In genomic region chr7:65872776-65873581, GRCh38 we compare ENCODE assay signal across 8 cellular contexts. TPM values are rescaled to one million over a fixed set of nuclear protein-coding genes. Genes with fewer than 3 reads are reported as not detected.
DNase-seq lines count a peak whose midpoint lies in the region; ATAC-seq and TF ChIP-seq lines count a peak whose summit lies in the region.

VKORC1L1 (plus strand) TSS chr7:65873074; CDS start chr7:65873372, 298 bp downstream.

- H3K79me2 ChIP-seq in SU-DHL-6 (ENCODE audit: insufficient read depth, low read length) = peaks cover 42% of the 10 kb centered on the region

- peak within 1 kb of the TSS; percentile 91 for H3K4me3 ChIP-seq in GM12864 (ENCODE audit: low read depth, low read length)
- peak within 1 kb of the TSS; percentile 82 for H3K4me3 ChIP-seq in SU-DHL-6 (ENCODE audit: insufficient read depth, low read length, poor library complexity, severe bottlenecking)
- H3K4me3 ChIP-seq in testis = peak within 1 kb of the TSS; percentile 73 to 86

- 0 to 1% methylated on average over 3 to 49 of the region's 94 CpGs for WGBS in testis, 2 donors

- peak within 1 kb of the TSS; percentile 76 for H3K9ac ChIP-seq in SU-DHL-6 (ENCODE audit: low read length)

- DNase-seq in GM12864 (ENCODE audit: low read depth) (peak; percentile 67), NCI-H1105 (lab: John Stamatoyannopoulos, UW) (peak; percentile 84), head of caudate nucleus (peak; percentile 76 to 97 (median 94)), osteocyte (ENCODE audit: extremely low spot score, unreplicated experiment) (peak; percentile 99), testis (peak; percentile 94)
- DNase-seq in activated naive CD8-positive, alpha-beta T cell treated with anti-CD3 and anti-CD28 coated beads for 36 hours = peak; percentile 96

- peaks cover 3% of the 10 kb centered on the region for H3K36me3 Mint-ChIP-seq in activated naive CD8-positive, alpha-beta T cell treated with anti-CD3 and anti-CD28 coated beads for 36 hours
- no peaks in the 10 kb centered on the region for H3K36me3 Mint-ChIP-seq in osteocyte (ENCODE audit: unreplicated experiment)

- no peaks in the 10 kb centered on the region for H3K36me3 ChIP-seq in SU-DHL-6 (ENCODE audit: low read length)
- H3K36me3 ChIP-seq in testis (ENCODE audit: low read depth, missing control alignments) = no peaks in the 10 kb centered on the region

- H3K27ac Mint-ChIP-seq in activated naive CD8-positive, alpha-beta T cell treated with anti-CD3 and anti-CD28 coated beads for 36 hours = peak within 1 kb of the TSS; percentile 76
- peak within 1 kb of the TSS; percentile 44 for H3K27ac Mint-ChIP-seq in osteocyte (ENCODE audit: unreplicated experiment)

- H3K9me3 Mint-ChIP-seq in activated naive CD8-positive, alpha-beta T cell treated with anti-CD3 and anti-CD28 coated beads for 36 hours = no peaks in the 10 kb centered on the region
- H3K9me3 Mint-ChIP-seq in osteocyte (ENCODE audit: unreplicated experiment) = no peaks in the 10 kb centered on the region

- ATAC-seq in HG02642 (IDR thresholded peaks at IDR 0.05; ENCODE audit: poor library complexity, unreplicated experiment) = peak; percentile 91

- no peak for TF ChIP-seq CTCF in GM12864 (IDR thresholded peaks at IDR 0.05; ENCODE audit: low read depth, low read length, missing control alignments)
- TF ChIP-seq CTCF in SU-DHL-6 (IDR thresholded peaks at IDR 0.05; ENCODE audit: insufficient read depth, low read length, poor library complexity, severe bottlenecking) = no peak
- TF ChIP-seq CTCF in osteocyte (IDR thresholded peaks at IDR 0.05) = no peak
- TF ChIP-seq CTCF in testis (IDR thresholded peaks at IDR 0.05) = no peak

- peaks cover 6% of the 10 kb centered on the region for H3K4me1 Mint-ChIP-seq in activated naive CD8-positive, alpha-beta T cell treated with anti-CD3 and anti-CD28 coated beads for 36 hours
- H3K4me1 Mint-ChIP-seq in osteocyte (ENCODE audit: unreplicated experiment) = peaks cover 7% of the 10 kb centered on the region

- intact Hi-C loops in head of caudate nucleus (cut with DNase I) (loop anchor here (5.0 kb wide), 1 partner anchor 109 kb away; the partner anchor contains the start of gene GUSB), testis (cut with DNase I; ENCODE audit: low total_unique reads) (no loop called here)

- no peaks in the 10 kb centered on the region for H3F3A ChIP-seq in SU-DHL-6 (ENCODE audit: insufficient read depth)

- H3K9me3 ChIP-seq in SU-DHL-6 (ENCODE audit: insufficient read depth, low read length) (no peaks in the 10 kb centered on the region), testis (no peaks in the 10 kb centered on the region)

- H3K27ac ChIP-seq in SU-DHL-6 (ENCODE audit: low read depth, low read length) = peak within 1 kb of the TSS; percentile 63
- peak within 1 kb of the TSS; percentile 37 to 80 for H3K27ac ChIP-seq in testis

- H2AFZ ChIP-seq in SU-DHL-6 (ENCODE audit: low read depth, low read length, severe bottlenecking) = peak within 1 kb of the TSS; percentile 90

- H3K4me1 ChIP-seq in testis = no peaks in the 10 kb centered on the region

- H3K9me2 ChIP-seq in SU-DHL-6 (replicated peaks; ENCODE audit: insufficient read depth, low read length) = no peaks in the 10 kb centered on the region

- H3K27me3 Mint-ChIP-seq in activated naive CD8-positive, alpha-beta T cell treated with anti-CD3 and anti-CD28 coated beads for 36 hours = no peaks in the 10 kb centered on the region
- no peaks in the 10 kb centered on the region for H3K27me3 Mint-ChIP-seq in osteocyte (ENCODE audit: unreplicated experiment)

- peak within 1 kb of the TSS; percentile 85 for H3K4me3 Mint-ChIP-seq in activated naive CD8-positive, alpha-beta T cell treated with anti-CD3 and anti-CD28 coated beads for 36 hours
- H3K4me3 Mint-ChIP-seq in osteocyte (ENCODE audit: unreplicated experiment) = peak within 1 kb of the TSS; percentile 76

- H3K4me2 ChIP-seq in SU-DHL-6 (ENCODE audit: low read depth, low read length, poor library complexity, severe bottlenecking) = peak within 1 kb of the TSS; percentile 57

- no peaks in the 10 kb centered on the region for H4K20me1 ChIP-seq in SU-DHL-6 (ENCODE audit: low read depth, low read length)

- H3K27me3 ChIP-seq in SU-DHL-6 (ENCODE audit: low read length) (no peaks in the 10 kb centered on the region), testis (no peaks in the 10 kb centered on the region)

- TF ChIP-seq POLR2A in testis (IDR thresholded peaks at IDR 0.05) = no peak

RNA-seq across cellular contexts. Expression of gene VKORC1L1, which starts in this region (rescaled TPM):
- total RNA-seq in activated naive CD8-positive, alpha-beta T cell treated with anti-CD3 and anti-CD28 coated beads for 36 hours = 10 to 100 TPM; 18.7 to 21.2 TPM
- total RNA-seq in osteocyte = 23.1 and 23.6 TPM in 2 replicates
- total RNA-seq in testis = 10 to 100 TPM; 11.4 to 13.5 TPM
- polyA plus RNA-seq in testis (ENCODE audit: insufficient read depth, low read depth, low replicate concordance) = 22.0 TPM

Comparison
In these comparisons a context has a peak if more than half of its experiments do, and no peak if none do; other contexts are left out.
1. Peak in every context shown above with its lines: DNase-seq, ATAC-seq, H3K4me3 ChIP-seq and H3K27ac ChIP-seq.